ENCODE assay signal across 8 cellular contexts in genomic region chr3:120596116-120596852, GRCh38. TPM values are rescaled to one million over a fixed set of nuclear protein-coding genes. Genes with fewer than 3 reads are reported as not detected.
DNase-seq lines count a peak whose midpoint lies in the region; ATAC-seq lines count a peak whose summit lies in the region.

NDUFB4 (plus strand) TSS chr3:120596336; CDS start chr3:120596360, 24 bp downstream.

- H3K36me3 Mint-ChIP-seq in IgD-negative memory B cell = peaks cover 5% of the 10 kb centered on the region

- no peaks in the 10 kb centered on the region for H3K9me3 Mint-ChIP-seq in IgD-negative memory B cell

- no peaks in the 10 kb centered on the region for H3K27me3 Mint-ChIP-seq in IgD-negative memory B cell

- DNase-seq in DMS 273 treated with DMSO at 0.1 percent for 48 hours (lab: John Stamatoyannopoulos, UW) = peak; percentile 99
- DNase-seq in OCI-M2 (lab: John Stamatoyannopoulos, UW; ENCODE audit: unreplicated experiment) = peak; percentile 86
- peak; percentile 90 for DNase-seq in activated T-cell treated with anti-CD3 and anti-CD28 coated beads for 4 hours
- DNase-seq in epidermal melanocyte (ENCODE audit: insufficient read length, low spot score) = peak; percentile 96
- peak; percentile 97 for DNase-seq in middle frontal gyrus (ENCODE audit: extremely low spot score, low spot score)
- peak; percentile 88 to 89 for DNase-seq in stimulated activated CD8-positive, alpha-beta memory T cell treated with anti-CD3 and anti-CD28 coated beads, Interleukin-2, amount 100 ng/mL, for 48 hours (ENCODE audit: low read depth in 2 of 2)

- peak within 1 kb of the TSS; percentile 78 to 100 (median 99) for H3K27ac Mint-ChIP-seq in IgD-negative memory B cell

- H3K4me1 Mint-ChIP-seq in IgD-negative memory B cell = peaks cover 2 to 19% (median 9%) of the 10 kb centered on the region in 3 donors

- H3K4me3 Mint-ChIP-seq in IgD-negative memory B cell = peak within 1 kb of the TSS in 3 of 4 donors; percentile 96 to 97 (median 96)

- peak; percentile 92 for ATAC-seq in GM21529 (IDR thresholded peaks at IDR 0.05; ENCODE audit: unreplicated experiment)

RNA-seq across cellular contexts. Expression of gene NDUFB4, which starts in this region (rescaled TPM):
- polyA plus RNA-seq in IgD-negative memory B cell = 238 TPM

Comparison
In these comparisons a context has a peak if more than half of its experiments do, and no peak if none do; other contexts are left out.
1. Peak in every context shown above with its lines: DNase-seq and ATAC-seq.